In the genomic region with DNA sequence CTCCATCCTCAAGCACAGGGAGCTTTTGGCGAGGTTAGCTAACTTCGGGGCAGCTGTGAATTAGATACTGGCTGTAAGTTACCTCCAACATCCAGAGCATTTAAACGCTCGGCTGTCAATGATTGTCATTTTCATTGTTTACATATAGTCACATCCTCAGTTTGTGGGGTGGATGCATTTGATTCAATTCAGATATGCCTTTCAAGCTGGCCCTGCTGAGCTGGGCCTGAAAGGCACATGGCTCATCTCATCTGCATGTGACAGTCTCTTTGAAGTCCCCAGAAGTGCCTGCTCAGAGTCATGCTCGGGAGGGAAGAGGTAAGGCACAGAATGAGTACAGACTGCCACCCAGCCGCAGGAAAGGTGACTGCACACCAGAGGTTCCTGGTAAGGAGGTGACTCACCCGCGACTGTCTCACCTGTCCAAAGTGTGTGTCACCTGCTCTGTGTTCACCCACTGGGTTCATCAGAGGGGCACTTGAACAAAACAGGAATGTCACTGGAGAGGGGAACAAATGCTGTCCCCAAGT, we compare ENCODE assay signal across 8 cellular contexts.
DNase-seq lines count a peak whose midpoint lies in the region; ATAC-seq and TF ChIP-seq lines count a peak whose summit lies in the region.
"Not testable (repeated sequence)": the region's sequence is repeated elsewhere in the genome, so short reads cannot be mapped to it uniquely, and the experiment has no call there.

No MANE protein-coding gene starts in this region.

- H3K27ac ChIP-seq in heart left ventricle, upper lobe of right lung: not testable (repeated sequence)
- peak overlapping the region in 3 of 8 donors; percentile 21 to 48 (median 22) for H3K27ac ChIP-seq in spleen

- H3K36me3 ChIP-seq in heart left ventricle, spleen, upper lobe of right lung: not testable (repeated sequence)

- TF ChIP-seq POLR2A in heart left ventricle (IDR thresholded peaks at IDR 0.05); spleen (IDR thresholded peaks at IDR 0.05): not testable (repeated sequence)

- intact Hi-C loops in heart left ventricle (cut with DNase I); spleen (cut with DNase I; ENCODE audit: low total_unique reads); upper lobe of right lung (cut with DNase I): not testable (repeated sequence)

- not testable (repeated sequence) for H3K4me1 ChIP-seq in heart left ventricle, upper lobe of right lung
- peaks cover 0 to 64% (median 16%) of the 10 kb centered on the region in 6 donors for H3K4me1 ChIP-seq in spleen

- peak in 2 of 12 donors; percentile 3 to 25 for TF ChIP-seq CTCF in heart left ventricle (IDR thresholded peaks at IDR 0.05)
- TF ChIP-seq CTCF in spleen (IDR thresholded peaks at IDR 0.05 in 8 of 11, conservative IDR thresholded peaks at IDR 0.05 in 3 of 11), result peak in 4 of 11 experiments; percentile 31 to 39 (median 33)
- peak; percentile 18 for TF ChIP-seq CTCF in upper lobe of right lung (IDR thresholded peaks at IDR 0.05)

- not testable (repeated sequence) for H3K27me3 ChIP-seq in heart left ventricle; spleen (replicated peaks in 1 of 7); upper lobe of right lung

- DNase-seq in activated CD4-positive, CD25-positive, alpha-beta regulatory T cell treated with anti-CD3 and anti-CD28 coated beads, Interleukin-2, amount 50 U/mL, for 16 hours (ENCODE audit: low read depth, low spot score), result peak; percentile 66
- DNase-seq in activated effector memory CD4-positive, alpha-beta T cell treated with Interleukin-2 at 50 U/mL for 16 hours, result peak; percentile 72
- DNase-seq in heart left ventricle, result not testable (repeated sequence)
- DNase-seq in spleen (peak; percentile 76), upper lobe of right lung (peak; percentile 74)

- not testable (repeated sequence) for H3K9me3 ChIP-seq in heart left ventricle, spleen, upper lobe of right lung

- ATAC-seq in GM18868 (IDR thresholded peaks at IDR 0.05; ENCODE audit: unreplicated experiment) (peak; percentile 61), HG02571 (IDR thresholded peaks at IDR 0.05; ENCODE audit: unreplicated experiment) (peak; percentile 63), HG03520 (IDR thresholded peaks at IDR 0.05; ENCODE audit: unreplicated experiment) (peak; percentile 48), heart left ventricle (peak; percentile 43 to 85 (median 74)), upper lobe of right lung (peak; percentile 94)

- 78 to 90% (median 82%) methylated on average over 6 to 7 of the region's 8 CpGs for WGBS in heart left ventricle, 4 donors
- 67 to 78% (median 73%) methylated on average over 4 to 7 of the region's 8 CpGs for WGBS in spleen, 5 donors

- not testable (repeated sequence) for H3K4me3 ChIP-seq in heart left ventricle, spleen, upper lobe of right lung
